ENCODE assay signal across 1 cellular context in genomic region chr20:36573798-36574277, GRCh38.
A peak's percentile ranks its signal among the peaks of the same experiment; 100 is the strongest.
TF ChIP-seq lines count a peak whose summit lies in the region.

No MANE protein-coding gene starts in this region.

TF ChIP-seq in GM12878, 131 proteins besides CTCF, POLR2A, EP300 and RAD21 (continues in another document):
- TF ChIP-seq SUZ12 (IDR thresholded peaks at IDR 0.05; ENCODE audit: unreplicated experiment) (no peak), IRF5 (IDR thresholded peaks at IDR 0.05; ENCODE audit: borderline replicate concordance) (no peak), BRCA1 (IDR thresholded peaks at IDR 0.05; ENCODE audit: low read depth, low read length) (no peak), SP1 (IDR thresholded peaks at IDR 0.05; ENCODE audit: low read depth, low read length) (no peak), SIX5 (IDR thresholded peaks at IDR 0.05; ENCODE audit: low read depth, low read length, severe bottlenecking) (no peak), CHD4 (IDR thresholded peaks at IDR 0.05) (no peak), CHD1 (IDR thresholded peaks at IDR 0.05; ENCODE audit: low read depth, low read length) (no peak), BMI1 (IDR thresholded peaks at IDR 0.05; ENCODE audit: borderline replicate concordance) (no peak), SPI1 (IDR thresholded peaks at IDR 0.05; ENCODE audit: borderline replicate concordance, insufficient read depth, low read depth, low read length) (peak; percentile 37; the same call in 1 of the 2 replicates), MEF2A (IDR thresholded peaks at IDR 0.05; ENCODE audit: insufficient read depth, low read depth, low read length) (no peak), TAF1 (IDR thresholded peaks at IDR 0.05; ENCODE audit: borderline replicate concordance, low read depth, low read length) (no peak), NBN (IDR thresholded peaks at IDR 0.05) (0 out of 2 replicates have a peak, but pooled peaks have one; percentile 20), PAX5 (IDR thresholded peaks at IDR 0.05; ENCODE audit: borderline replicate concordance, low read depth, low read length) (peak; percentile 1; the same call in 1 of the 2 replicates), CBFB (IDR thresholded peaks at IDR 0.05; ENCODE audit: low read depth) (no peak), NFXL1 (IDR thresholded peaks at IDR 0.05; ENCODE audit: borderline replicate concordance) (no peak), PML (IDR thresholded peaks at IDR 0.05; ENCODE audit: low read length) (no peak), NR2C1 (IDR thresholded peaks at IDR 0.05) (no peak), MEF2B (IDR thresholded peaks at IDR 0.05; ENCODE audit: partially characterized antibody, poor library complexity, severe bottlenecking) (peak; percentile 52), NFIC (IDR thresholded peaks at IDR 0.05; ENCODE audit: low read depth, low read length) (no peak), FOS (IDR thresholded peaks at IDR 0.05; ENCODE audit: borderline replicate concordance, extremely low read depth, insufficient read length) (no peak), ZBTB11 (CRISPR knock-in tag; IDR thresholded peaks at IDR 0.05) (no peak), ZBTB40 (IDR thresholded peaks at IDR 0.05; ENCODE audit: borderline replicate concordance) (no peak), USF2 (IDR thresholded peaks at IDR 0.05; ENCODE audit: borderline replicate concordance, low read depth, low read length) (no peak), FOXM1 (IDR thresholded peaks at IDR 0.05; ENCODE audit: low read depth, low read length) (no peak), ZBED1 (IDR thresholded peaks at IDR 0.05; ENCODE audit: borderline replicate concordance) (no peak), TCF12 (IDR thresholded peaks at IDR 0.05; ENCODE audit: low read depth, low read length) (0 out of 2 replicates have a peak, but pooled peaks have one; percentile 22), IRF3 (IDR thresholded peaks at IDR 0.05) (no peak), RB1 (IDR thresholded peaks at IDR 0.05; ENCODE audit: borderline replicate concordance) (no peak), RBBP5 (conservative IDR thresholded peaks at IDR 0.05) (no peak), SMC3 (IDR thresholded peaks at IDR 0.05; ENCODE audit: borderline replicate concordance, low read length) (no peak), HDAC6 (IDR thresholded peaks at IDR 0.05; ENCODE audit: unreplicated experiment) (no peak), CBX5 (IDR thresholded peaks at IDR 0.05; ENCODE audit: low read depth) (no peak), ZNF207 (IDR thresholded peaks at IDR 0.05; ENCODE audit: borderline replicate concordance) (0 out of 2 replicates have a peak, but pooled peaks have one; percentile 69), NR2C2 (IDR thresholded peaks at IDR 0.05; ENCODE audit: borderline replicate concordance, control insufficient read depth, insufficient read length, low read depth) (no peak), TCF3 (IDR thresholded peaks at IDR 0.05; ENCODE audit: borderline replicate concordance, insufficient read depth, low read depth, low read length) (no peak), KAT2A (conservative IDR thresholded peaks at IDR 0.05; ENCODE audit: control insufficient read depth, low read depth, low read length) (no peak), MAX (IDR thresholded peaks at IDR 0.05; ENCODE audit: low read depth, low read length) (peak; percentile 53; the same call in 1 of the 2 replicates), ZNF622 (IDR thresholded peaks at IDR 0.05) (no peak), ZNF24 (IDR thresholded peaks at IDR 0.05) (no peak), SMAD5 (IDR thresholded peaks at IDR 0.05; ENCODE audit: low read depth) (no peak), ZBTB4 (CRISPR knock-in tag; IDR thresholded peaks at IDR 0.05) (no peak), E2F8 (IDR thresholded peaks at IDR 0.05; ENCODE audit: low read depth, partially characterized antibody) (no peak), MYB (IDR thresholded peaks at IDR 0.05; ENCODE audit: borderline replicate concordance, low read depth, low read length) (no peak)
